In genomic region chr11:61503135-61503770, GRCh38 we compare ENCODE assay signal across 1 cellular context.
TF ChIP-seq lines count a peak whose summit lies in the region.

No MANE protein-coding gene starts in this region.

TF ChIP-seq in HepG2, 621 proteins besides CTCF, POLR2A, EP300 and RAD21 (continued from another document):
- TF ChIP-seq, protein P1, sequence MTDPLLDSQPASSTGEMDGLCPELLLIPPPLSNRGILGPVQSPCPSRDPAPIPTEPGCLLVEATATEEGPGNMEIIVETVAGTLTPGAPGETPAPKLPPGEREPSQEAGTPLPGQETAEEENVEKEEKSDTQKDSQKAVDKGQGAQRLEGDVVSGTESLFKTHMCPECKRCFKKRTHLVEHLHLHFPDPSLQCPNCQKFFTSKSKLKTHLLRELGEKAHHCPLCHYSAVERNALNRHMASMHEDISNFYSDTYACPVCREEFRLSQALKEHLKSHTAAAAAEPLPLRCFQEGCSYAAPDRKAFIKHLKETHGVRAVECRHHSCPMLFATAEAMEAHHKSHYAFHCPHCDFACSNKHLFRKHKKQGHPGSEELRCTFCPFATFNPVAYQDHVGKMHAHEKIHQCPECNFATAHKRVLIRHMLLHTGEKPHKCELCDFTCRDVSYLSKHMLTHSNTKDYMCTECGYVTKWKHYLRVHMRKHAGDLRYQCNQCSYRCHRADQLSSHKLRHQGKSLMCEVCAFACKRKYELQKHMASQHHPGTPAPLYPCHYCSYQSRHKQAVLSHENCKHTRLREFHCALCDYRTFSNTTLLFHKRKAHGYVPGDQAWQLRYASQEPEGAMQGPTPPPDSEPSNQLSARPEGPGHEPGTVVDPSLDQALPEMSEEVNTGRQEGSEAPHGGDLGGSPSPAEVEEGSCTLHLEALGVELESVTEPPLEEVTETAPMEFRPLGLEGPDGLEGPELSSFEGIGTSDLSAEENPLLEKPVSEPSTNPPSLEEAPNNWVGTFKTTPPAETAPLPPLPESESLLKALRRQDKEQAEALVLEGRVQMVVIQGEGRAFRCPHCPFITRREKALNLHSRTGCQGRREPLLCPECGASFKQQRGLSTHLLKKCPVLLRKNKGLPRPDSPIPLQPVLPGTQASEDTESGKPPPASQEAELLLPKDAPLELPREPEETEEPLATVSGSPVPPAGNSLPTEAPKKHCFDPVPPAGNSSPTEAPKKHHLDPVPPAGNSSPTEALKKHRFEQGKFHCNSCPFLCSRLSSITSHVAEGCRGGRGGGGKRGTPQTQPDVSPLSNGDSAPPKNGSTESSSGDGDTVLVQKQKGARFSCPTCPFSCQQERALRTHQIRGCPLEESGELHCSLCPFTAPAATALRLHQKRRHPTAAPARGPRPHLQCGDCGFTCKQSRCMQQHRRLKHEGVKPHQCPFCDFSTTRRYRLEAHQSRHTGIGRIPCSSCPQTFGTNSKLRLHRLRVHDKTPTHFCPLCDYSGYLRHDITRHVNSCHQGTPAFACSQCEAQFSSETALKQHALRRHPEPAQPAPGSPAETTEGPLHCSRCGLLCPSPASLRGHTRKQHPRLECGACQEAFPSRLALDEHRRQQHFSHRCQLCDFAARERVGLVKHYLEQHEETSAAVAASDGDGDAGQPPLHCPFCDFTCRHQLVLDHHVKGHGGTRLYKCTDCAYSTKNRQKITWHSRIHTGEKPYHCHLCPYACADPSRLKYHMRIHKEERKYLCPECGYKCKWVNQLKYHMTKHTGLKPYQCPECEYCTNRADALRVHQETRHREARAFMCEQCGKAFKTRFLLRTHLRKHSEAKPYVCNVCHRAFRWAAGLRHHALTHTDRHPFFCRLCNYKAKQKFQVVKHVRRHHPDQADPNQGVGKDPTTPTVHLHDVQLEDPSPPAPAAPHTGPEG (CRISPR knock-in tag; IDR thresholded peaks at IDR 0.05): no peak
- no peak for TF ChIP-seq MLXIP (CRISPR knock-in tag; IDR thresholded peaks at IDR 0.05; ENCODE audit: borderline replicate concordance)
- TF ChIP-seq ZSCAN25 (CRISPR knock-in tag; IDR thresholded peaks at IDR 0.05): no peak
- TF ChIP-seq ZNF782 (CRISPR knock-in tag; IDR thresholded peaks at IDR 0.05; ENCODE audit: borderline replicate concordance): no peak
- TF ChIP-seq AKNA (CRISPR knock-in tag; IDR thresholded peaks at IDR 0.05; ENCODE audit: borderline replicate concordance): no peak
- no peak for TF ChIP-seq SNAPC5 (CRISPR knock-in tag; IDR thresholded peaks at IDR 0.05; ENCODE audit: borderline replicate concordance)
- TF ChIP-seq CHCHD3 (CRISPR knock-in tag; IDR thresholded peaks at IDR 0.05): no peak
- no peak for TF ChIP-seq SNAI1 (CRISPR knock-in tag; IDR thresholded peaks at IDR 0.05; ENCODE audit: borderline replicate concordance)
- TF ChIP-seq YY1 (IDR thresholded peaks at IDR 0.05; ENCODE audit: insufficient read depth, insufficient replicate concordance, low read depth, low read length): no peak
- no peak for TF ChIP-seq DNMT1 (CRISPR knock-in tag; IDR thresholded peaks at IDR 0.05)
- TF ChIP-seq ZNF616 (CRISPR knock-in tag; IDR thresholded peaks at IDR 0.05; ENCODE audit: low read depth): no peak
- TF ChIP-seq HDAC6 (IDR thresholded peaks at IDR 0.05; ENCODE audit: low read depth, low read length): no peak
- TF ChIP-seq ZFP90 (CRISPR knock-in tag; IDR thresholded peaks at IDR 0.05; ENCODE audit: borderline replicate concordance): no peak
- TF ChIP-seq, protein P2, sequence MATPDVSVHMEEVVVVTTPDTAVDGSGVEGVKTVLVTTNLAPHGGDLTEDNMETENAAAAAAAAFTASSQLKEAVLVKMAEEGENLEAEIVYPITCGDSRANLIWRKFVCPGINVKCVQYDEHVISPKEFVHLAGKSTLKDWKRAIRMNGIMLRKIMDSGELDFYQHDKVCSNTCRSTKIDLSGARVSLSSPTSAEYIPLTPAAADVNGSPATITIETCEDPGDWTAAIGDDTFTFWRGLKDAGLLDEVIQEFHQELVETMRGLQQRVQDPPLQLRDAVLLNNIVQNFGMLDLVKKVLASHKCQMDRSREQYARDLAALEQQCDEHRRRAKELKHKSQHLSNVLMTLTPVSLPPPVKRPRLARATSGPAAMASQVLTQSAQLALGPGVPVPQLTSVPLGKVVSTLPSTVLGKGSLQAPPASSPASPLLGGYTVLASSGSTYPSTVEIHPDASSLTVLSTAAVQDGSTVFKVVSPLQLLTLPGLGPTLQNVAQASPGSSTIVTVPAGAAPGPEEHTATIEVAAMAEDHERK (CRISPR knock-in tag; IDR thresholded peaks at IDR 0.05; ENCODE audit: low read depth): no peak
- TF ChIP-seq, protein P3, sequence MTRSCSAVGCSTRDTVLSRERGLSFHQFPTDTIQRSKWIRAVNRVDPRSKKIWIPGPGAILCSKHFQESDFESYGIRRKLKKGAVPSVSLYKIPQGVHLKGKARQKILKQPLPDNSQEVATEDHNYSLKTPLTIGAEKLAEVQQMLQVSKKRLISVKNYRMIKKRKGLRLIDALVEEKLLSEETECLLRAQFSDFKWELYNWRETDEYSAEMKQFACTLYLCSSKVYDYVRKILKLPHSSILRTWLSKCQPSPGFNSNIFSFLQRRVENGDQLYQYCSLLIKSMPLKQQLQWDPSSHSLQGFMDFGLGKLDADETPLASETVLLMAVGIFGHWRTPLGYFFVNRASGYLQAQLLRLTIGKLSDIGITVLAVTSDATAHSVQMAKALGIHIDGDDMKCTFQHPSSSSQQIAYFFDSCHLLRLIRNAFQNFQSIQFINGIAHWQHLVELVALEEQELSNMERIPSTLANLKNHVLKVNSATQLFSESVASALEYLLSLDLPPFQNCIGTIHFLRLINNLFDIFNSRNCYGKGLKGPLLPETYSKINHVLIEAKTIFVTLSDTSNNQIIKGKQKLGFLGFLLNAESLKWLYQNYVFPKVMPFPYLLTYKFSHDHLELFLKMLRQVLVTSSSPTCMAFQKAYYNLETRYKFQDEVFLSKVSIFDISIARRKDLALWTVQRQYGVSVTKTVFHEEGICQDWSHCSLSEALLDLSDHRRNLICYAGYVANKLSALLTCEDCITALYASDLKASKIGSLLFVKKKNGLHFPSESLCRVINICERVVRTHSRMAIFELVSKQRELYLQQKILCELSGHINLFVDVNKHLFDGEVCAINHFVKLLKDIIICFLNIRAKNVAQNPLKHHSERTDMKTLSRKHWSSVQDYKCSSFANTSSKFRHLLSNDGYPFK (CRISPR knock-in tag; IDR thresholded peaks at IDR 0.05; ENCODE audit: borderline replicate concordance): no peak
